ENCODE assay signal across 8 cellular contexts in the genomic region with DNA sequence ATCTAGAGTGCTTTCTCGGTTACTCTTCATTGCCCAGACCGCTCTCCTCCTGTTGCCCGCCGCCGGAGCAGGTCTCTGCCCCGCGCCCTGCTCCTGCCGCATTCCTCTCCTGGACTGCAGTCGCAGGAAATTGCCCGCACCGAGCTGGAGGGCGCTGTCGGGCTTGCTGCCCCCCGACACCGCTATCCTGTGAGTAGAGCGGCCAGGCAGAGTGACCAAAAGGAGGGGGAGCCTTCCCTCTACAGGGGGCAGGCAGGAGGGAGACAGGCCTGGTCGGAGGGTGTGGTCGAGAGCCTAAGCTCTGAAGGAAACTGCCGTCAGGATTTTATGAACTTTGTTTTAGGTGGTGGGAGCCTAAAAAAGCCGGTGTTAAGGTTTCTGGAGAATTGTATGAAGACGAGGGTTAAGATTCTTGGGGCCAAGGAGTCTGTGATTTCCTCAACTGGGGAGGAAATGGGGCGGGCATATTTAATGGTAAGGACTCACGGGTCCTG. TPM values are rescaled to one million over a fixed set of nuclear protein-coding genes. Genes with fewer than 3 reads are reported as not detected.
DNase-seq lines count a peak whose midpoint lies in the region; ATAC-seq and TF ChIP-seq lines count a peak whose summit lies in the region.

No MANE protein-coding gene starts in this region.

- intact Hi-C loops in right lobe of liver (cut with DNase I): no loop called here

- peaks cover 0 to 21% (median 4%) of the 10 kb centered on the region in 4 donors for H3K4me1 ChIP-seq in right lobe of liver
- H3K4me1 ChIP-seq in thymus (ENCODE audit: control insufficient read depth, insufficient read depth, low read length): peaks cover 9% of the 10 kb centered on the region

- TF ChIP-seq POLR2A in NB4 (IDR thresholded peaks at IDR 0.05; ENCODE audit: extremely low read depth, insufficient read length) (no peak), right lobe of liver (IDR thresholded peaks at IDR 0.05) (no peak)

- H3K4me1 Mint-ChIP-seq in T-helper 1 cell treated with Interleukin-12 subunit alpha and Interleukin-12 subunit beta and Interleukin-4 antibody, amounts not matched to agents 30 μg/mL and 1 μg/mL, for 36 hours (ENCODE audit: low read depth): peaks cover 19% of the 10 kb centered on the region

- H3K27me3 ChIP-seq in right lobe of liver (no peaks in the 10 kb centered on the region), thymus (ENCODE audit: control insufficient read depth, insufficient read depth) (no peaks in the 10 kb centered on the region)

- H3K4me3 Mint-ChIP-seq in T-helper 1 cell treated with Interleukin-12 subunit alpha and Interleukin-12 subunit beta and Interleukin-4 antibody, amounts not matched to agents 30 μg/mL and 1 μg/mL, for 36 hours: peak overlapping the region; percentile 97

- H3K27ac ChIP-seq in right lobe of liver (peak overlapping the region; percentile 85 to 88 (median 86)), thymus (ENCODE audit: low read depth) (peak overlapping the region; percentile 91)

- H3K9me3 ChIP-seq in right lobe of liver: no peaks in the 10 kb centered on the region
- H3K9me3 ChIP-seq in thymus (ENCODE audit: control insufficient read depth): no peaks in the 10 kb centered on the region

- TF ChIP-seq CTCF in NB4 (IDR thresholded peaks at IDR 0.05; ENCODE audit: low read depth, low read length) (peak; percentile 20), choroid plexus epithelial cell (conservative IDR thresholded peaks at IDR 0.05; ENCODE audit: low read depth, low read length) (peak; percentile 69), right lobe of liver (IDR thresholded peaks at IDR 0.05) (peak; percentile 17 to 40 (median 34))

- H3K27me3 Mint-ChIP-seq in T-helper 1 cell treated with Interleukin-12 subunit alpha and Interleukin-12 subunit beta and Interleukin-4 antibody, amounts not matched to agents 30 μg/mL and 1 μg/mL, for 36 hours (ENCODE audit: low read depth): no peaks in the 10 kb centered on the region

- peak overlapping the region; percentile 90 for H3K27ac Mint-ChIP-seq in T-helper 1 cell treated with Interleukin-12 subunit alpha and Interleukin-12 subunit beta and Interleukin-4 antibody, amounts not matched to agents 30 μg/mL and 1 μg/mL, for 36 hours

- ATAC-seq in right lobe of liver: peak; percentile 56 to 70 (median 63)

- whole genome bisulfite sequencing in right lobe of liver (ENCODE audit: insufficient coverage, low coverage, low lambda C conversion rate, missing lambda C conversion rate): under 1% methylated on average over 12 of the region's 23 CpGs
- under 1% methylated on average over 23 of the region's 23 CpGs for WGBS in thymus

- H3K36me3 Mint-ChIP-seq in T-helper 1 cell treated with Interleukin-12 subunit alpha and Interleukin-12 subunit beta and Interleukin-4 antibody, amounts not matched to agents 30 μg/mL and 1 μg/mL, for 36 hours (ENCODE audit: low read depth): peaks cover 8% of the 10 kb centered on the region

- no peaks in the 10 kb centered on the region for H3K9me3 Mint-ChIP-seq in T-helper 1 cell treated with Interleukin-12 subunit alpha and Interleukin-12 subunit beta and Interleukin-4 antibody, amounts not matched to agents 30 μg/mL and 1 μg/mL, for 36 hours

- peak overlapping the region; percentile 62 for H3K4me3 ChIP-seq in NB4 (ENCODE audit: low read depth, low read length)
- H3K4me3 ChIP-seq in choroid plexus epithelial cell (ENCODE audit: low read depth, low read length): peak overlapping the region; percentile 99
- peak overlapping the region; percentile 82 to 94 (median 90) for H3K4me3 ChIP-seq in right lobe of liver
- peak overlapping the region; percentile 75 for H3K4me3 ChIP-seq in thymus (ENCODE audit: low read length)

- H3K36me3 ChIP-seq in right lobe of liver (peaks cover 0 to 10% (median 0%) of the 10 kb centered on the region in 4 donors), thymus (ENCODE audit: control insufficient read depth, insufficient read depth) (no peaks in the 10 kb centered on the region)

- DNase-seq in T-helper 1 cell (no peak), HCEC 1CT (peak; percentile 64), NB4 (ENCODE audit: low read depth) (peak; percentile 69), choroid plexus epithelial cell (ENCODE audit: low read depth) (peak; percentile 69), right lobe of liver (peak in 1 of 3 donors; percentile 69)
- DNase-seq in stimulated activated CD8-positive, alpha-beta memory T cell treated with anti-CD3 and anti-CD28 coated beads, Interleukin-4, amount 100 ng/mL, for 48 hours: no peak

RNA-seq across cellular contexts. Expression of gene LRIG2, which starts 0.5 kb away (rescaled TPM):
- 1 to 10 TPM; 3.4 to 7.2 (median 5.0) TPM for total RNA-seq in right lobe of liver
- polyA plus RNA-seq in thymus: 8.7 TPM

Comparison
In these comparisons a context has a peak if more than half of its experiments do, and no peak if none do; other contexts are left out.
1. DNase-seq: peak in HCEC 1CT (single experiment), NB4 (single experiment) and choroid plexus epithelial cell (single experiment); none in T-helper 1 cell (0 of 5) and stimulated activated CD8-positive, alpha-beta memory T cell treated with anti-CD3 and anti-CD28 coated beads, Interleukin-4, amount 100 ng/mL, for 48 hours (single experiment).
2. Peak in every context shown above with its lines, with median percentiles within 50 percentile points of each other: H3K4me3 ChIP-seq and CTCF ChIP-seq.